In genomic region chrY:7966915-7967314, GRCh38 we compare ENCODE assay signal across 20 cellular contexts.
DNase-seq lines count a peak whose midpoint lies in the region; ATAC-seq and TF ChIP-seq lines count a peak whose summit lies in the region.
"Had no signal": no experiment of that assay in that cellular context is flagged by ENCODE, and none has a peak within 500 bp of the region (broad histone marks: within the 10 kb centered on the region; RNA-seq: fewer than 3 reads in every experiment).

No MANE protein-coding gene starts in this region.

- no peaks in the 10 kb centered on the region for H3K27me3 Mint-ChIP-seq in activated CD4-positive, alpha-beta T cell treated with anti-CD3 and anti-CD28 coated beads for 36 hours
- H3K27me3 Mint-ChIP-seq in activated CD4-positive, alpha-beta T cell treated with anti-CD3 and anti-CD28 coated beads, Interleukin-2, amount 10 ng/mL, durations not matched to agents 7 days and 5 days: no peaks in the 10 kb centered on the region
- H3K27me3 Mint-ChIP-seq in activated T-helper 17 cell treated with anti-CD3 and anti-CD28 coated beads, Interleukin-2, amount 50 U/mL, for 72 hours: no peaks in the 10 kb centered on the region
- H3K27me3 Mint-ChIP-seq: B cell; CD4-positive, alpha-beta T cell had no signal

- H3K27ac ChIP-seq in foreskin keratinocyte (no peak overlapping the region), psoas muscle (no peak overlapping the region)
- H3K27ac ChIP-seq: 22Rv1; A549; BLaER1 treated with 17β-estradiol and CSF1 and Interleukin-3, amounts not matched to agents 10 nM and 100 nM; C4-2B had no signal

- H3K4me3 Mint-ChIP-seq in activated CD4-positive, alpha-beta T cell treated with anti-CD3 and anti-CD28 coated beads for 36 hours: no peak overlapping the region
- H3K4me3 Mint-ChIP-seq in activated CD4-positive, alpha-beta T cell treated with anti-CD3 and anti-CD28 coated beads, Interleukin-2, amount 10 ng/mL, durations not matched to agents 7 days and 5 days: no peak overlapping the region
- H3K4me3 Mint-ChIP-seq in activated T-helper 17 cell treated with anti-CD3 and anti-CD28 coated beads, Interleukin-2, amount 50 U/mL, for 72 hours: no peak overlapping the region
- H3K4me3 Mint-ChIP-seq: B cell; CD4-positive, alpha-beta T cell; CD8-positive, alpha-beta T cell had no signal

- intact Hi-C loops in activated CD4-positive, alpha-beta T cell treated with anti-CD3 and anti-CD28 coated beads for 36 hours (cut with DNase I, micrococcal nuclease): loop anchor here in 1 of 2 experiments (10.0 kb wide), 1 partner anchor 62 kb away; no protein-coding TSS in a partner anchor
- intact Hi-C loops in psoas muscle (cut with DNase I): no loop called here

- H3K27ac Mint-ChIP-seq in activated CD4-positive, alpha-beta T cell treated with anti-CD3 and anti-CD28 coated beads for 36 hours: no peak overlapping the region
- no peak overlapping the region for H3K27ac Mint-ChIP-seq in activated CD4-positive, alpha-beta T cell treated with anti-CD3 and anti-CD28 coated beads, Interleukin-2, amount 10 ng/mL, durations not matched to agents 7 days and 5 days
- no peak overlapping the region for H3K27ac Mint-ChIP-seq in activated naive CD4-positive, alpha-beta T cell treated with anti-CD3 and anti-CD28 coated beads, Interleukin-2, amount 50 U/mL, for 72 hours
- no peak overlapping the region for H3K27ac Mint-ChIP-seq in activated T-helper 17 cell treated with anti-CD3 and anti-CD28 coated beads, Interleukin-2, amount 50 U/mL, for 72 hours
- H3K27ac Mint-ChIP-seq: B cell; CD4-positive, alpha-beta T cell; CD8-positive, alpha-beta T cell had no signal

- H3K27me3 ChIP-seq in foreskin keratinocyte (no peaks in the 10 kb centered on the region), psoas muscle (ENCODE audit: insufficient read depth in 3 of 3, low read length in 2 of 3) (no peaks in the 10 kb centered on the region)
- H3K27me3 ChIP-seq: BLaER1 treated with 17β-estradiol and CSF1 and Interleukin-3, amounts not matched to agents 10 nM and 100 nM had no signal

- POLR2A ChIA-PET in activated CD4-positive, alpha-beta T cell treated with anti-CD3 and anti-CD28 coated beads for 36 hours (lab: Charles Lee): no interaction called here
- POLR2A ChIA-PET in activated CD4-positive, alpha-beta T cell treated with anti-CD3 and anti-CD28 coated beads, Interleukin-2, amount 10 ng/mL, durations not matched to agents 7 days and 5 days (lab: Charles Lee): no interaction called here

- 87 to 94% methylated on average over 2 of the region's 2 CpGs; no CpG with 5 or more reads in 1 of the 3 donors for WGBS in psoas muscle, 3 donors

- no peaks in the 10 kb centered on the region for H3K36me3 Mint-ChIP-seq in activated CD4-positive, alpha-beta T cell treated with anti-CD3 and anti-CD28 coated beads for 36 hours (ENCODE audit: low read depth)
- H3K36me3 Mint-ChIP-seq in activated CD4-positive, alpha-beta T cell treated with anti-CD3 and anti-CD28 coated beads, Interleukin-2, amount 10 ng/mL, durations not matched to agents 7 days and 5 days (ENCODE audit: low read depth): no peaks in the 10 kb centered on the region
- H3K36me3 Mint-ChIP-seq in activated naive CD4-positive, alpha-beta T cell treated with anti-CD3 and anti-CD28 coated beads, Interleukin-2, amount 50 U/mL, for 72 hours: no peaks in the 10 kb centered on the region
- H3K36me3 Mint-ChIP-seq in activated T-helper 17 cell treated with anti-CD3 and anti-CD28 coated beads, Interleukin-2, amount 50 U/mL, for 72 hours (ENCODE audit: low read depth): no peaks in the 10 kb centered on the region
- H3K36me3 Mint-ChIP-seq: CD8-positive, alpha-beta T cell had no signal

- H3K4me1 Mint-ChIP-seq in activated CD4-positive, alpha-beta T cell treated with anti-CD3 and anti-CD28 coated beads for 36 hours: no peaks in the 10 kb centered on the region
- no peaks in the 10 kb centered on the region for H3K4me1 Mint-ChIP-seq in activated CD4-positive, alpha-beta T cell treated with anti-CD3 and anti-CD28 coated beads, Interleukin-2, amount 10 ng/mL, durations not matched to agents 7 days and 5 days
- H3K4me1 Mint-ChIP-seq in activated T-helper 17 cell treated with anti-CD3 and anti-CD28 coated beads, Interleukin-2, amount 50 U/mL, for 72 hours: no peaks in the 10 kb centered on the region
- H3K4me1 Mint-ChIP-seq: B cell had no signal

- no peaks in the 10 kb centered on the region for H3K9me3 Mint-ChIP-seq in activated CD4-positive, alpha-beta T cell treated with anti-CD3 and anti-CD28 coated beads for 36 hours (ENCODE audit: low read depth)
- H3K9me3 Mint-ChIP-seq in activated CD4-positive, alpha-beta T cell treated with anti-CD3 and anti-CD28 coated beads, Interleukin-2, amount 10 ng/mL, durations not matched to agents 7 days and 5 days: no peaks in the 10 kb centered on the region
- H3K9me3 Mint-ChIP-seq in activated naive CD4-positive, alpha-beta T cell treated with anti-CD3 and anti-CD28 coated beads, Interleukin-2, amount 50 U/mL, for 72 hours: no peaks in the 10 kb centered on the region
- no peaks in the 10 kb centered on the region for H3K9me3 Mint-ChIP-seq in activated T-helper 17 cell treated with anti-CD3 and anti-CD28 coated beads, Interleukin-2, amount 50 U/mL, for 72 hours
- H3K9me3 Mint-ChIP-seq: CD4-positive, alpha-beta T cell; CD8-positive, alpha-beta T cell had no signal

- H3K4me3 ChIP-seq in psoas muscle: no peak overlapping the region
- H3K4me3 ChIP-seq: A549; BLaER1 treated with 17β-estradiol and CSF1 and Interleukin-3, amounts not matched to agents 10 nM and 100 nM had no signal

- H3K9me3 ChIP-seq in psoas muscle: no peaks in the 10 kb centered on the region
- H3K9me3 ChIP-seq: A549; BLaER1 treated with 17β-estradiol and CSF1 and Interleukin-3, amounts not matched to agents 10 nM and 100 nM; Caco-2 had no signal

- ATAC-seq in activated CD4-positive, alpha-beta T cell treated with anti-CD3 and anti-CD28 coated beads for 36 hours: peak; percentile 66
- peak; percentile 50 to 59 for ATAC-seq in activated naive CD4-positive, alpha-beta T cell treated with anti-CD3 and anti-CD28 coated beads, Interleukin-2, amount 50 U/mL, for 72 hours
- ATAC-seq in activated T-helper 17 cell treated with anti-CD3 and anti-CD28 coated beads, Interleukin-2, amount 50 U/mL, for 72 hours (replicated peaks): peak; percentile 75
- ATAC-seq in foreskin keratinocyte (peak; percentile 35), psoas muscle (no peak)
- ATAC-seq: A549; CD8-positive, alpha-beta T cell had no signal

- no peak for DNase-seq in activated CD4-positive, alpha-beta T cell treated with anti-CD3 and anti-CD28 coated beads for 36 hours
- DNase-seq in activated CD4-positive, alpha-beta T cell treated with anti-CD3 and anti-CD28 coated beads, Interleukin-2, amount 10 ng/mL, durations not matched to agents 7 days and 5 days: no peak
- DNase-seq in activated naive CD4-positive, alpha-beta T cell treated with anti-CD3 and anti-CD28 coated beads, Interleukin-2, amount 50 U/mL, for 72 hours (ENCODE audit: low spot score in 2 of 2): no peak
- no peak for DNase-seq in activated naive CD4-positive, alpha-beta T cell treated with Interleukin-2 at 50 U/mL for 16 hours
- DNase-seq in foreskin keratinocyte: peak in 1 of 2 donors; percentile 17
- no peak for DNase-seq in psoas muscle
- DNase-seq in NCI-H2029 (lab: John Stamatoyannopoulos, UW): no peak
- DNase-seq: AML-193; Caco-2; Calu3; CD4-positive, alpha-beta T cell; CD8-positive, alpha-beta T cell; DMS79 treated with DMSO at 0.1 percent for 48 hours; GF-D8 had no signal

- CTCF ChIA-PET in activated CD4-positive, alpha-beta T cell treated with anti-CD3 and anti-CD28 coated beads for 36 hours (lab: Charles Lee): no interaction called here
- CTCF ChIA-PET in activated CD4-positive, alpha-beta T cell treated with anti-CD3 and anti-CD28 coated beads, Interleukin-2, amount 10 ng/mL, durations not matched to agents 7 days and 5 days (lab: Charles Lee): no interaction called here

- H3K36me3 ChIP-seq in psoas muscle (ENCODE audit: insufficient read depth in 1 of 2, low read depth in 1 of 2): no peaks in the 10 kb centered on the region
- H3K36me3 ChIP-seq: BLaER1 treated with 17β-estradiol and CSF1 and Interleukin-3, amounts not matched to agents 10 nM and 100 nM had no signal

- TF ChIP-seq CTCF in foreskin keratinocyte (conservative IDR thresholded peaks at IDR 0.05) (no peak), psoas muscle (IDR thresholded peaks at IDR 0.05) (no peak)

- H3K4me1 ChIP-seq in foreskin keratinocyte: no peaks in the 10 kb centered on the region
- H3K4me1 ChIP-seq in psoas muscle: no peaks in the 10 kb centered on the region
- H3K4me1 ChIP-seq: A549; BLaER1 treated with 17β-estradiol and CSF1 and Interleukin-3, amounts not matched to agents 10 nM and 100 nM; Caco-2 had no signal

Comparison
In these comparisons a context has a peak if more than half of its experiments do, and no peak if none do; other contexts are left out.
1. ATAC-seq: peak in activated CD4-positive, alpha-beta T cell treated with anti-CD3 and anti-CD28 coated beads for 36 hours (single experiment), activated naive CD4-positive, alpha-beta T cell treated with anti-CD3 and anti-CD28 coated beads, Interleukin-2, amount 50 U/mL, for 72 hours (2 of 2), activated T-helper 17 cell treated with anti-CD3 and anti-CD28 coated beads, Interleukin-2, amount 50 U/mL, for 72 hours (single experiment) and foreskin keratinocyte (single experiment); none in psoas muscle (0 of 4).